13 cellular contexts compared by ENCODE assay signal in genomic region chr5:121630402-121630801, GRCh38.
DNase-seq lines count a peak whose midpoint lies in the region; ATAC-seq and TF ChIP-seq lines count a peak whose summit lies in the region.
"Had no signal": no experiment of that assay in that cellular context is flagged by ENCODE, and none has a peak within 500 bp of the region (broad histone marks: within the 10 kb centered on the region; RNA-seq: fewer than 3 reads in every experiment).

No MANE protein-coding gene starts in this region.

- H3K27ac Mint-ChIP-seq in activated T-cell treated with anti-CD3 and anti-CD28 coated beads, Interleukin-2, amount 50 U/mL, for 24 hours, result no peak overlapping the region
- H3K27ac Mint-ChIP-seq: activated naive CD4-positive, alpha-beta T cell treated with anti-CD3 and anti-CD28 coated beads for 36 hours; B cell had no signal

- H3K4me3 Mint-ChIP-seq in activated T-cell treated with anti-CD3 and anti-CD28 coated beads, Interleukin-2, amount 50 U/mL, for 24 hours, result no peak overlapping the region
- H3K4me3 Mint-ChIP-seq: activated naive CD4-positive, alpha-beta T cell treated with anti-CD3 and anti-CD28 coated beads for 36 hours; B cell had no signal

- no peaks in the 10 kb centered on the region for H3K27me3 Mint-ChIP-seq in activated T-cell treated with anti-CD3 and anti-CD28 coated beads, Interleukin-2, amount 50 U/mL, for 24 hours
- H3K27me3 Mint-ChIP-seq: B cell had no signal

- peaks cover 6% of the 10 kb centered on the region for H3K9me3 Mint-ChIP-seq in activated T-cell treated with anti-CD3 and anti-CD28 coated beads, Interleukin-2, amount 50 U/mL, for 24 hours

- H3K27ac ChIP-seq in gastrocnemius medialis, result no peak overlapping the region
- H3K27ac ChIP-seq: SK-N-MC, skin epidermis had no signal

- no peaks in the 10 kb centered on the region for H3K9me3 ChIP-seq in gastrocnemius medialis

- H3K4me1 ChIP-seq in gastrocnemius medialis, result no peaks in the 10 kb centered on the region

- no peak for TF ChIP-seq POLR2A in gastrocnemius medialis (IDR thresholded peaks at IDR 0.05)

- in situ Hi-C loops in gastrocnemius medialis (cut with MboI; ENCODE audit: low sequenced_read_pairs in 4 of 4), result no loop called here

- no peaks in the 10 kb centered on the region for H3K4me1 Mint-ChIP-seq in activated T-cell treated with anti-CD3 and anti-CD28 coated beads, Interleukin-2, amount 50 U/mL, for 24 hours (ENCODE audit: low read depth)
- H3K4me1 Mint-ChIP-seq: B cell had no signal

- intact Hi-C loops in sciatic nerve (cut with DNase I), result no loop called here
- intact Hi-C loops in gastrocnemius medialis (cut with DNase I; ENCODE audit: low total_unique reads), result loop anchor here (5.0 kb wide), 1 partner anchor 237 kb away; no protein-coding TSS in a partner anchor

- DNase-seq in NCI-H2171 treated with DMSO at 0.1 percent for 48 hours (lab: John Stamatoyannopoulos, UW) (peak; percentile 14), NCI-H2171 (lab: John Stamatoyannopoulos, UW) (no peak), RPMI7951 (ENCODE audit: low read depth) (peak; percentile 5), fibroblast of pulmonary artery (ENCODE audit: low read depth) (peak; percentile 11), sciatic nerve (ENCODE audit: low spot score) (no peak), ecto neural progenitor cell (ENCODE audit: low spot score) (no peak), gastrocnemius medialis (no peak)
- DNase-seq in activated T-cell treated with anti-CD3 and anti-CD28 coated beads, Interleukin-2, amount 50 U/mL, for 24 hours, result no peak
- DNase-seq: activated naive CD4-positive, alpha-beta T cell treated with anti-CD3 and anti-CD28 coated beads for 36 hours; NCI-H2029 treated with DMSO at 0.1 percent for 48 hours had no signal

- H3K4me3 ChIP-seq in fibroblast of pulmonary artery (replicated peaks; ENCODE audit: low read depth, low read length), result no peak overlapping the region
- H3K4me3 ChIP-seq in gastrocnemius medialis, result no peak overlapping the region
- H3K4me3 ChIP-seq: SK-N-MC, skin epidermis had no signal

- no peaks in the 10 kb centered on the region for H3K27me3 ChIP-seq in gastrocnemius medialis

- TF ChIP-seq CTCF in fibroblast of pulmonary artery (IDR thresholded peaks at IDR 0.05; ENCODE audit: low read length, missing control alignments), result no peak
- TF ChIP-seq CTCF in gastrocnemius medialis (IDR thresholded peaks at IDR 0.05 in 4 of 5, conservative IDR thresholded peaks at IDR 0.05 in 1 of 5), result no peak

- no peaks in the 10 kb centered on the region for H3K36me3 ChIP-seq in gastrocnemius medialis

- ATAC-seq in sciatic nerve (peak; percentile 49), gastrocnemius medialis (no peak)

- H3K36me3 Mint-ChIP-seq in activated T-cell treated with anti-CD3 and anti-CD28 coated beads, Interleukin-2, amount 50 U/mL, for 24 hours (ENCODE audit: low read depth), result no peaks in the 10 kb centered on the region

Comparison
In these comparisons a context has a peak if more than half of its experiments do, and no peak if none do; other contexts are left out.
1. DNase-seq: peak in NCI-H2171 treated with DMSO at 0.1 percent for 48 hours (single experiment), RPMI7951 (single experiment) and fibroblast of pulmonary artery (single experiment); none in NCI-H2171 (single experiment), sciatic nerve (single experiment), ecto neural progenitor cell (single experiment), gastrocnemius medialis (0 of 2) and activated T-cell treated with anti-CD3 and anti-CD28 coated beads, Interleukin-2, amount 50 U/mL, for 24 hours (single experiment).